19 cellular contexts compared by ENCODE assay signal in genomic region chr6:158861686-158862381, GRCh38. TPM values are rescaled to one million over a fixed set of nuclear protein-coding genes. Genes with fewer than 3 reads are reported as not detected.
A peak's percentile ranks its signal among the peaks of the same experiment; 100 is the strongest.
DNase-seq lines count a peak whose midpoint lies in the region; ATAC-seq, FAIRE-seq and TF ChIP-seq lines count a peak whose summit lies in the region.
"Had no signal": no experiment of that assay in that cellular context is flagged by ENCODE, and none has a peak within 500 bp of the region (broad histone marks: within the 10 kb centered on the region; RNA-seq: fewer than 3 reads in every experiment).

No MANE protein-coding gene starts in this region.

- H3K4me1 ChIP-seq in pancreas, result no peaks in the 10 kb centered on the region
- H3K4me1 ChIP-seq: adrenal gland had no signal

- WGBS in pancreas, 2 donors, result 58 to 60% methylated on average over 4 of the region's 4 CpGs

- no peaks in the 10 kb centered on the region for H3K27me3 Mint-ChIP-seq in central memory CD8-positive, alpha-beta T cell

- no peak for ATAC-seq in central memory CD8-positive, alpha-beta T cell (replicated peaks; ENCODE audit: extremely low read depth, poor library complexity, severe bottlenecking)
- peak; percentile 32 to 83 (median 74) for ATAC-seq in pancreas

- H3K4me1 Mint-ChIP-seq in central memory CD8-positive, alpha-beta T cell, result peaks cover 10% of the 10 kb centered on the region

- no peaks in the 10 kb centered on the region for H3K36me3 ChIP-seq in pancreas
- H3K36me3 ChIP-seq: adrenal gland; BLaER1 treated with 17β-estradiol and CSF1 and Interleukin-3, amounts not matched to agents 10 nM and 100 nM had no signal

- H3K9me3 ChIP-seq in pancreas, result no peaks in the 10 kb centered on the region
- H3K9me3 ChIP-seq: adrenal gland; BLaER1 treated with 17β-estradiol and CSF1 and Interleukin-3, amounts not matched to agents 10 nM and 100 nM had no signal

- H3K4me3 Mint-ChIP-seq in central memory CD8-positive, alpha-beta T cell, result no peak overlapping the region

- peaks cover 2% of the 10 kb centered on the region for H3K36me3 Mint-ChIP-seq in central memory CD8-positive, alpha-beta T cell (ENCODE audit: insufficient read depth)

- no peak for TF ChIP-seq CTCF in pancreas (IDR thresholded peaks at IDR 0.05)

- no peaks in the 10 kb centered on the region for H3K9me3 Mint-ChIP-seq in central memory CD8-positive, alpha-beta T cell

- no peak overlapping the region for H3K4me3 ChIP-seq in pancreas
- H3K4me3 ChIP-seq: adrenal gland; BLaER1 treated with 17β-estradiol and CSF1 and Interleukin-3, amounts not matched to agents 10 nM and 100 nM had no signal

- FAIRE-seq in pancreas (lab: Jason Lieb, UNC), result no peak

- peak overlapping the region; percentile 19 for H3K27ac Mint-ChIP-seq in central memory CD8-positive, alpha-beta T cell (ENCODE audit: low read depth)

- peak; percentile 46 for DNase-seq in DMS53 (lab: John Stamatoyannopoulos, UW)
- peak; percentile 87 for DNase-seq in NCI-H2029 treated with DMSO at 0.1 percent for 48 hours (lab: John Stamatoyannopoulos, UW)
- DNase-seq in central memory CD8-positive, alpha-beta T cell (ENCODE audit: low spot score in 2 of 2), result no peak
- DNase-seq in pancreas, result no peak
- no peak for DNase-seq in SIG-M5 treated with dmso at 0.1 percent for 504 hours (lab: John Stamatoyannopoulos, UW; ENCODE audit: unreplicated experiment)
- DNase-seq in amygdala (lab: John Stamatoyannopoulos, UW), result no peak
- no peak for DNase-seq in AG08395 (ENCODE audit: low spot score)
- no peak for DNase-seq in NK-92 (lab: John Stamatoyannopoulos, UW; ENCODE audit: unreplicated experiment)
- DNase-seq: activated CD4-positive, alpha-beta T cell treated with anti-CD3 and anti-CD28 coated beads for 48 hours; activated T-cell treated with anti-CD3 and anti-CD28 coated beads, Interleukin-2, amount 50 U/mL, for 1 hour; adrenal gland; cortex of kidney; GDM1; NCI-H446; posterior cingulate gyrus; Right ventricle myocardium superior; stimulated activated CD8-positive, alpha-beta memory T cell treated with anti-CD3 and anti-CD28 coated beads, Interleukin-4, amount 100 ng/mL, for 48 hours; T-helper 9 cell had no signal

- intact Hi-C loops in pancreas (cut with DNase I), result no loop called here

- peak overlapping the region in 2 of 4 donors; percentile 32 to 39 for H3K27ac ChIP-seq in pancreas
- H3K27ac ChIP-seq: adrenal gland had no signal

- no peaks in the 10 kb centered on the region for H3K27me3 ChIP-seq in pancreas
- H3K27me3 ChIP-seq: adrenal gland; BLaER1 treated with 17β-estradiol and CSF1 and Interleukin-3, amounts not matched to agents 10 nM and 100 nM had no signal

RNA-seq across cellular contexts. Expression of gene EZR, which starts 42.7 kb away (rescaled TPM):
- total RNA-seq in pancreas, result 100 to 1,000 TPM in 3 of 6 donors, 10 to 100 TPM in 3; 68.1 to 109 (median 94.8) TPM
- polyA plus RNA-seq in pancreas, result 10 to 100 TPM; 70.6 to 91.6 TPM

Comparison
In these comparisons a context has a peak if more than half of its experiments do, and no peak if none do; other contexts are left out.
1. DNase-seq: peak in DMS53 (single experiment) and NCI-H2029 treated with DMSO at 0.1 percent for 48 hours (single experiment); none in central memory CD8-positive, alpha-beta T cell (0 of 2), pancreas (0 of 6), SIG-M5 treated with dmso at 0.1 percent for 504 hours (single experiment), amygdala (0 of 56), AG08395 (single experiment) and NK-92 (single experiment).